ENCODE assay signal across 1 cellular context in genomic region chr3:183611326-183611725, GRCh38. TPM values are rescaled to one million over a fixed set of nuclear protein-coding genes. Genes with fewer than 3 reads are reported as not detected.
"Had no signal": no experiment of that assay in that cellular context is flagged by ENCODE, and none has a peak within 500 bp of the region (broad histone marks: within the 10 kb centered on the region; RNA-seq: fewer than 3 reads in every experiment).

No MANE protein-coding gene starts in this region.

RNA-seq across cellular contexts. Expression of gene KLHL6, which starts 55.8 kb away (rescaled TPM):
- polyA plus RNA-seq: hepatocyte had no signal
